In genomic region chr11:41532413-41532812, GRCh38 we compare ENCODE assay signal across 24 cellular contexts.
DNase-seq lines count a peak whose midpoint lies in the region; ATAC-seq, FAIRE-seq and TF ChIP-seq lines count a peak whose summit lies in the region.
"Had no signal": no experiment of that assay in that cellular context is flagged by ENCODE, and none has a peak within 500 bp of the region (broad histone marks: within the 10 kb centered on the region; RNA-seq: fewer than 3 reads in every experiment).

No MANE protein-coding gene starts in this region.

- H3K23ac ChIP-seq in H9 (ENCODE audit: insufficient read length, low read depth, low read length) = no peak overlapping the region
- H3K23ac ChIP-seq in neuronal stem cell (ENCODE audit: low read depth, low read length, poor library complexity) = no peak overlapping the region

- CTCF ChIA-PET in K562 (lab: Yijun Ruan, JAX; ENCODE audit: low intra/inter-chr PET ratio) = no interaction called here

- no peaks in the 10 kb centered on the region for H3K36me3 Mint-ChIP-seq in H9 (ENCODE audit: insufficient read depth in 1 of 3, low read depth in 3 of 3)
- H3K36me3 Mint-ChIP-seq: CD4-positive, CD25-positive, alpha-beta regulatory T cell; CD8-positive, alpha-beta memory T cell; IgD-negative memory B cell had no signal

- BruUV-seq in K562 (replicated peaks; lab: Mats Ljungman, UMichigan) = no TSS peak

- H2AK5ac ChIP-seq in H9 (ENCODE audit: insufficient read length, low read length) (no peak overlapping the region), neuronal stem cell (ENCODE audit: low read depth, low read length) (no peak overlapping the region)

- H3K9me1 ChIP-seq in K562 (ENCODE audit: control insufficient read depth, insufficient read depth, low read length) = no peaks in the 10 kb centered on the region

- POLR2A ChIA-PET in K562 (lab: Yijun Ruan, JAX) = no interaction called here

- H4K91ac ChIP-seq in H9 (ENCODE audit: insufficient read length, low read depth, low read length) (no peak overlapping the region), neuronal stem cell (ENCODE audit: low read depth, low read length, poor library complexity) (no peak overlapping the region)

- no peak overlapping the region for H3K4me3 Mint-ChIP-seq in H9
- H3K4me3 Mint-ChIP-seq: CD4-positive, CD25-positive, alpha-beta regulatory T cell; CD8-positive, alpha-beta memory T cell; IgD-negative memory B cell had no signal

- no peak overlapping the region for H2BK20ac ChIP-seq in H9 (ENCODE audit: low read depth, low read length, poor library complexity, severe bottlenecking)

- H2BK12ac ChIP-seq in H9 (ENCODE audit: insufficient read length, low read depth, low read length) (no peak overlapping the region), neuronal stem cell (ENCODE audit: low read length) (no peak overlapping the region)

- no peak overlapping the region for H2BK5ac ChIP-seq in H9 (ENCODE audit: insufficient read length, low read length)
- H2BK5ac ChIP-seq in neuronal stem cell (ENCODE audit: low read length) = no peak overlapping the region

- H3K4me1 Mint-ChIP-seq in H9 = peaks cover 12 to 20% of the 10 kb centered on the region in 2 experiments
- H3K4me1 Mint-ChIP-seq: CD4-positive, CD25-positive, alpha-beta regulatory T cell; CD8-positive, alpha-beta memory T cell; IgD-negative memory B cell had no signal

- H3K18ac ChIP-seq in H9 (ENCODE audit: insufficient read length, low read depth, low read length) (no peak overlapping the region), neuronal stem cell (ENCODE audit: low read length) (peak overlapping the region; percentile 2)

- H2AFZ ChIP-seq in H9 (ENCODE audit: low read length) (no peak overlapping the region), K562 (ENCODE audit: low read depth, low read length) (no peak overlapping the region), neuronal stem cell (ENCODE audit: low read length) (no peak overlapping the region)
- H2AFZ ChIP-seq: GM23248 had no signal

- DNase-seq in H9 = no peak
- DNase-seq in K562 (ENCODE audit: extremely low read depth in 1 of 4, low spot score in 3 of 4) = no peak
- no peak for DNase-seq in neuronal stem cell (ENCODE audit: low spot score)
- DNase-seq in omental fat pad (ENCODE audit: low spot score) = no peak
- no peak for DNase-seq in T-helper 1 cell
- DNase-seq in head of caudate nucleus = no peak
- no peak for DNase-seq in cerebellar nuclear complex (lab: John Stamatoyannopoulos, UW)
- DNase-seq: ACHN; BE2C; C1 segment of cervical spinal cord; CD4-positive, CD25-positive, alpha-beta regulatory T cell; CD8-positive, alpha-beta memory T cell; COR-L47; DMS 273 treated with DMSO at 0.1 percent for 48 hours; DMS53; DND-41; EL; GM23248; KG1 had no signal

- no peak for TF ChIP-seq POLR2A in K562 (conservative IDR thresholded peaks at IDR 0.05)

- no peak for ATAC-seq in K562
- no peak for ATAC-seq in omental fat pad (ENCODE audit: low FRiP score)
- ATAC-seq: GM12878 had no signal

- H2BK15ac ChIP-seq in H9 (ENCODE audit: low read depth, low read length) (no peak overlapping the region), neuronal stem cell (ENCODE audit: low read length) (no peak overlapping the region)

- H3K4ac ChIP-seq in H9 (ENCODE audit: low read depth, low read length) = no peak overlapping the region
- H3K4ac ChIP-seq in neuronal stem cell (ENCODE audit: low read length) = no peak overlapping the region

- H3K4me1 ChIP-seq in H9 (ENCODE audit: insufficient read depth, low read length) (peaks cover 2% of the 10 kb centered on the region; the same call in 1 of the 2 replicates), K562 (replicated peaks in 1 of 2; ENCODE audit: control insufficient read depth in 2 of 2, insufficient read depth in 2 of 2, low read length in 2 of 2) (no peaks in the 10 kb centered on the region), neuronal stem cell (ENCODE audit: control insufficient read depth in 2 of 2, insufficient read depth in 1 of 2, low read depth in 1 of 2, low read length in 2 of 2) (peaks cover 0 to 2% of the 10 kb centered on the region in 2 donors)
- H3K4me1 ChIP-seq: BE2C had no signal

- no peak for FAIRE-seq in K562 (lab: Jason Lieb, UNC)
- FAIRE-seq: A204.1, GM12878, GM18507, H54 had no signal

- H2BK120ac ChIP-seq in H9 (ENCODE audit: low read depth, low read length, poor library complexity, severe bottlenecking) (no peak overlapping the region), neuronal stem cell (ENCODE audit: low read depth, low read length) (no peak overlapping the region)

- 100% methylated on average over 7 of the region's 7 CpGs for WGBS in H9 (ENCODE audit: extremely low coverage, insufficient read length, low lambda C conversion rate)
- WGBS in K562 (ENCODE audit: insufficient coverage, low coverage, missing lambda C conversion rate) = 1% methylated on average over 7 of the region's 7 CpGs
- WGBS in neuronal stem cell (ENCODE audit: extremely low coverage in 2 of 2, insufficient read length in 2 of 2, insufficient replicate concordance in 1 of 2), 2 donors = 100% methylated on average over 2 to 7 of the region's 7 CpGs

- no peak for TF ChIP-seq RAD21 in K562 (CRISPR knock-in tag; conservative IDR thresholded peaks at IDR 0.05 in 1 of 2, IDR thresholded peaks at IDR 0.05 in 1 of 2)

- H3T11ph ChIP-seq in H9 (ENCODE audit: low read length) = no peak overlapping the region

- H4K20me1 ChIP-seq in H9 (ENCODE audit: control insufficient read depth, insufficient read depth, insufficient read length) (no peaks in the 10 kb centered on the region), K562 (replicated peaks; ENCODE audit: control insufficient read depth, insufficient read depth, low read length) (no peaks in the 10 kb centered on the region)

- peak overlapping the region; percentile 3 for H4K5ac ChIP-seq in H9 (ENCODE audit: insufficient read length, low read depth, low read length)

- H3K23me2 ChIP-seq in H9 (ENCODE audit: insufficient read length, low read depth, low read length, poor library complexity, severe bottlenecking) = no peaks in the 10 kb centered on the region

- TF ChIP-seq CTCF in H9 (conservative IDR thresholded peaks at IDR 0.05) (no peak), K562 (IDR thresholded peaks at IDR 0.05 in 2 of 3, conservative IDR thresholded peaks at IDR 0.05 in 1 of 3; ENCODE audit: insufficient read depth in 2 of 3, low read depth in 1 of 3, low read length in 3 of 3) (no peak), omental fat pad (IDR thresholded peaks at IDR 0.05) (no peak)

- H3K9me3 Mint-ChIP-seq in H9 = no peaks in the 10 kb centered on the region
- H3K9me3 Mint-ChIP-seq: IgD-negative memory B cell had no signal

- H3K79me1 ChIP-seq in H9 (ENCODE audit: insufficient read depth, low read depth, low read length, poor library complexity, severe bottlenecking) (no peaks in the 10 kb centered on the region), neuronal stem cell (ENCODE audit: low read depth, low read length) (no peaks in the 10 kb centered on the region)

- H3K14ac ChIP-seq in H9 (ENCODE audit: insufficient read depth, low read length) = no peak overlapping the region
- H3K14ac ChIP-seq in neuronal stem cell (ENCODE audit: low read length) = no peak overlapping the region

- no peaks in the 10 kb centered on the region for H3K9me3 ChIP-seq in H9 (ENCODE audit: control insufficient read depth, low read depth, low read length)
- H3K9me3 ChIP-seq in K562 (replicated peaks; ENCODE audit: control insufficient read depth, insufficient read depth, low read depth, low read length) = no peaks in the 10 kb centered on the region
- no peaks in the 10 kb centered on the region for H3K9me3 ChIP-seq in neuronal stem cell (replicated peaks in 1 of 2; ENCODE audit: control insufficient read depth in 2 of 2, insufficient read depth in 1 of 2, low read depth in 1 of 2, low read length in 2 of 2)
- H3K9me3 ChIP-seq: BE2C had no signal

- no peaks in the 10 kb centered on the region for H3K27me3 Mint-ChIP-seq in H9 (ENCODE audit: low read depth)
- H3K27me3 Mint-ChIP-seq: CD4-positive, CD25-positive, alpha-beta regulatory T cell; CD8-positive, alpha-beta memory T cell; IgD-negative memory B cell had no signal

- no peak overlapping the region for H3K27ac ChIP-seq in H9 (ENCODE audit: insufficient read length, low read depth, low read length)
- no peak overlapping the region for H3K27ac ChIP-seq in K562 (ENCODE audit: extremely low read depth, low read depth, low read length)
- H3K27ac ChIP-seq in neuronal stem cell (replicated peaks; ENCODE audit: low read length) = no peak overlapping the region
- H3K27ac ChIP-seq: GM23248 had no signal

- no peak overlapping the region for H3K9ac ChIP-seq in H9 (ENCODE audit: extremely low read depth, insufficient read length, low read length)
- H3K9ac ChIP-seq in K562 (ENCODE audit: insufficient read depth in 1 of 2, low read depth in 2 of 2, low read length in 2 of 2) = no peak overlapping the region
- no peak overlapping the region for H3K9ac ChIP-seq in neuronal stem cell (ENCODE audit: low read depth, low read length, poor library complexity)
- H3K9ac ChIP-seq: GM23248 had no signal

- no peaks in the 10 kb centered on the region for H3K27me3 ChIP-seq in H9 (ENCODE audit: insufficient read depth, low read length)
- H3K27me3 ChIP-seq in K562 (ENCODE audit: control insufficient read depth in 2 of 2, insufficient read depth in 2 of 2, low read length in 2 of 2) = no peaks in the 10 kb centered on the region
- peaks cover 0 to 5% (median 0%) of the 10 kb centered on the region in 3 experiments for H3K27me3 ChIP-seq in neuronal stem cell (ENCODE audit: control insufficient read depth in 3 of 3, insufficient read depth in 3 of 3, low read depth in 1 of 3, low read length in 3 of 3)
- H3K27me3 ChIP-seq: BE2C had no signal

- no peak overlapping the region for H3K4me2 ChIP-seq in H9 (ENCODE audit: insufficient read depth, insufficient read length, low read length)
- no peak overlapping the region for H3K4me2 ChIP-seq in K562 (ENCODE audit: insufficient read depth, low read length)
- H3K4me2 ChIP-seq in neuronal stem cell (ENCODE audit: insufficient read depth, low read length, poor library complexity, severe bottlenecking) = no peak overlapping the region

- H3K4me3 ChIP-seq in K562 (no peak overlapping the region), neuronal stem cell (ENCODE audit: low read length in 2 of 2) (no peak overlapping the region)
- H3K4me3 ChIP-seq: GM12878, GM23248 had no signal

- H3K79me2 ChIP-seq in H9 (ENCODE audit: insufficient read depth, low read length) (no peaks in the 10 kb centered on the region), K562 (ENCODE audit: control insufficient read depth, insufficient read depth, low read length) (no peaks in the 10 kb centered on the region)

- in situ Hi-C loops in K562 (cut with MboI) = no loop called here

- no peak overlapping the region for H3K56ac ChIP-seq in H9 (ENCODE audit: insufficient read length, low read depth, low read length)

- H3K36me3 ChIP-seq in K562 (ENCODE audit: control insufficient read depth, insufficient read depth, low read length) (no peaks in the 10 kb centered on the region), neuronal stem cell (replicated peaks in 1 of 2; ENCODE audit: control insufficient read depth in 2 of 2, insufficient read depth in 2 of 2, low read length in 2 of 2) (no peaks in the 10 kb centered on the region)
- H3K36me3 ChIP-seq: BE2C had no signal

- no peak overlapping the region for H3K27ac Mint-ChIP-seq in H9
- H3K27ac Mint-ChIP-seq: CD4-positive, CD25-positive, alpha-beta regulatory T cell; CD8-positive, alpha-beta memory T cell; IgD-negative memory B cell had no signal

- intact Hi-C loops in K562 (cut with micrococcal nuclease) = no loop called here
- intact Hi-C loops in head of caudate nucleus (cut with DNase I) = no loop called here

- H4K8ac ChIP-seq in H9 (replicated peaks; ENCODE audit: insufficient read length, low read depth, low read length) (no peak overlapping the region), neuronal stem cell (ENCODE audit: low read depth, low read length) (no peak overlapping the region)

- no peak for TF ChIP-seq EP300 in K562 (IDR thresholded peaks at IDR 0.05; ENCODE audit: low read length)
